20 cellular contexts compared by ENCODE assay signal in the genomic region with DNA sequence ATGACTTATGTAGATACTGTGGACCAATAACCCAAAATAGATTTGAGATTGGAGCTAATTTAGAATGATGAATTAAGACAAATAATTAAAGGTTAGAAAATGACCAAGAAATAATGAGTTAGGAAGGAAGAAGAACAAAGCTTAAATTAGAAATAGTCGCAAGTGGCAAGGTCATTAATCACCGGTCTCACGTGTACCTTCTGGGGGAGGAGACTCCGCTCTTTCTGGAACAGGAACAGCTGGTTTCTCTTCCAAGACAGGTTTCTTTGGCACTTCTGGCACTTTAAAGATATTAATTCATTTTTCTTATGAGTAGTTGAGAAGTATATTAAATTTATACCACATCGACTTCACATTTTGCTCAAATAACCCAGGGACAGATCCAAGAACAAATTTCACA.
"Had no signal": no experiment of that assay in that cellular context is flagged by ENCODE, and none has a peak within 500 bp of the region (broad histone marks: within the 10 kb centered on the region; RNA-seq: fewer than 3 reads in every experiment).

No MANE protein-coding gene starts in this region.

- H3K27me3 ChIP-seq: heart right ventricle, pancreas, right lobe of liver, suprapubic skin, thyroid gland, upper lobe of right lung, vagina had no signal

- H3K27ac ChIP-seq: lower lobe of right lung, pancreas, right lobe of liver, skin epidermis, suprapubic skin, thyroid gland, upper lobe of right lung, vagina had no signal

- H3K36me3 ChIP-seq: right lobe of liver, suprapubic skin, thyroid gland, upper lobe of right lung, vagina had no signal

- H3K4me3 ChIP-seq: heart right ventricle, lower lobe of right lung, pancreas, right lobe of liver, skin epidermis, suprapubic skin, thyroid gland, upper lobe of right lung, vagina had no signal

- H3K4me1 ChIP-seq: lower lobe of right lung, pancreas, right lobe of liver, suprapubic skin, thyroid gland, upper lobe of right lung, vagina had no signal

- H3K9me3 ChIP-seq: heart right ventricle, lower lobe of right lung, pancreas, right lobe of liver, suprapubic skin, thyroid gland, upper lobe of right lung, vagina had no signal

- ATAC-seq: effector memory CD8-positive, alpha-beta T cell; left lobe of liver; lower lobe of right lung; right lobe of liver; upper lobe of right lung had no signal

- DNase-seq: cerebellar nuclear complex; effector memory CD8-positive, alpha-beta T cell; heart right ventricle; islet precursor cell; lower lobe of right lung; mesenchymal stem cell; midbrain; naive B cell; occipital lobe; pancreas; right lobe of liver; stimulated activated CD4-positive, alpha-beta T cell treated with anti-CD3 and anti-CD28 coated beads, Interleukin-2, amount 100 ng/mL, for 24 hours; stimulated activated CD4-positive, alpha-beta T cell treated with anti-CD3 and anti-CD28 coated beads, Interleukin-4, amount 100 ng/mL, for 4 hours; stimulated activated naive CD4-positive, alpha-beta T cell; thyroid gland; upper lobe of right lung had no signal
